Comparison of ENCODE assay signal across 9 cellular contexts in genomic region chr12:88325076-88325827, GRCh38.
DNase-seq lines count a peak whose midpoint lies in the region; ATAC-seq and TF ChIP-seq lines count a peak whose summit lies in the region.
"Had no signal": no experiment of that assay in that cellular context is flagged by ENCODE, and none has a peak within 500 bp of the region (broad histone marks: within the 10 kb centered on the region; RNA-seq: fewer than 3 reads in every experiment).

No MANE protein-coding gene starts in this region.

- no peak for TF ChIP-seq POLR2A in erythroblast (IDR thresholded peaks at IDR 0.05; ENCODE audit: low read length)

- intact Hi-C loops in left cardiac atrium (cut with DNase I): no loop called here
- intact Hi-C loops in sciatic nerve (cut with DNase I): no loop called here
- intact Hi-C loops in activated CD4-positive, alpha-beta T cell treated with anti-CD3 and anti-CD28 coated beads, Interleukin-2, amount 10 ng/mL, durations not matched to agents 24 days and 14 days (cut with micrococcal nuclease): no loop called here

- DNase-seq in ELR (ENCODE audit: low read depth): peak; percentile 96
- peak; percentile 78 for DNase-seq in amniotic stem cell (lab: John Stamatoyannopoulos, UW)
- no peak for DNase-seq in left cardiac atrium
- DNase-seq in sciatic nerve (ENCODE audit: low spot score): no peak
- no peak for DNase-seq in activated CD4-positive, alpha-beta T cell treated with anti-CD3 and anti-CD28 coated beads, Interleukin-2, amount 10 ng/mL, durations not matched to agents 24 days and 14 days
- no peak for DNase-seq in nucleus accumbens (lab: John Stamatoyannopoulos, UW)
- DNase-seq in erythroblast (lab: John Stamatoyannopoulos, UW): no peak
- DNase-seq in activated T-cell treated with anti-CD3 and anti-CD28 coated beads, Interleukin-2, amount 50 U/mL, for 72 hours: no peak
- DNase-seq: SHP77 had no signal

- H3K4me3 Mint-ChIP-seq in activated CD4-positive, alpha-beta T cell treated with anti-CD3 and anti-CD28 coated beads, Interleukin-2, amount 10 ng/mL, durations not matched to agents 24 days and 14 days: no peak overlapping the region
- H3K4me3 Mint-ChIP-seq in activated T-cell treated with anti-CD3 and anti-CD28 coated beads, Interleukin-2, amount 50 U/mL, for 72 hours: no peak overlapping the region

- H3K27me3 Mint-ChIP-seq in activated CD4-positive, alpha-beta T cell treated with anti-CD3 and anti-CD28 coated beads, Interleukin-2, amount 10 ng/mL, durations not matched to agents 24 days and 14 days: peaks cover 2% of the 10 kb centered on the region
- H3K27me3 Mint-ChIP-seq in activated T-cell treated with anti-CD3 and anti-CD28 coated beads, Interleukin-2, amount 50 U/mL, for 72 hours (ENCODE audit: low read depth): no peaks in the 10 kb centered on the region

- H3K27ac Mint-ChIP-seq in activated CD4-positive, alpha-beta T cell treated with anti-CD3 and anti-CD28 coated beads, Interleukin-2, amount 10 ng/mL, durations not matched to agents 24 days and 14 days: no peak overlapping the region
- H3K27ac Mint-ChIP-seq in activated T-cell treated with anti-CD3 and anti-CD28 coated beads, Interleukin-2, amount 50 U/mL, for 72 hours: no peak overlapping the region

- no peaks in the 10 kb centered on the region for H3K9me3 Mint-ChIP-seq in activated CD4-positive, alpha-beta T cell treated with anti-CD3 and anti-CD28 coated beads, Interleukin-2, amount 10 ng/mL, durations not matched to agents 24 days and 14 days
- H3K9me3 Mint-ChIP-seq in activated T-cell treated with anti-CD3 and anti-CD28 coated beads, Interleukin-2, amount 50 U/mL, for 72 hours: no peaks in the 10 kb centered on the region

- no peaks in the 10 kb centered on the region for H3K4me1 Mint-ChIP-seq in activated CD4-positive, alpha-beta T cell treated with anti-CD3 and anti-CD28 coated beads, Interleukin-2, amount 10 ng/mL, durations not matched to agents 24 days and 14 days
- H3K4me1 Mint-ChIP-seq in activated T-cell treated with anti-CD3 and anti-CD28 coated beads, Interleukin-2, amount 50 U/mL, for 72 hours (ENCODE audit: low read depth): no peaks in the 10 kb centered on the region

- ATAC-seq in left cardiac atrium (peak; percentile 47 to 94), sciatic nerve (peak; percentile 87)
- ATAC-seq in activated T-cell treated with anti-CD3 and anti-CD28 coated beads, Interleukin-2, amount 50 U/mL, for 72 hours (replicated peaks in 1 of 2): no peak

- no peaks in the 10 kb centered on the region for H3K36me3 Mint-ChIP-seq in activated CD4-positive, alpha-beta T cell treated with anti-CD3 and anti-CD28 coated beads, Interleukin-2, amount 10 ng/mL, durations not matched to agents 24 days and 14 days (ENCODE audit: low read depth)
- H3K36me3 Mint-ChIP-seq in activated T-cell treated with anti-CD3 and anti-CD28 coated beads, Interleukin-2, amount 50 U/mL, for 72 hours (ENCODE audit: insufficient read depth in 2 of 2): no peaks in the 10 kb centered on the region

Comparison
In these comparisons a context has a peak if more than half of its experiments do, and no peak if none do; other contexts are left out.
1. DNase-seq: peak in ELR (single experiment) and amniotic stem cell (single experiment); none in left cardiac atrium (single experiment), sciatic nerve (single experiment), activated CD4-positive, alpha-beta T cell treated with anti-CD3 and anti-CD28 coated beads, Interleukin-2, amount 10 ng/mL, durations not matched to agents 24 days and 14 days (single experiment), nucleus accumbens (0 of 56), erythroblast (0 of 2) and activated T-cell treated with anti-CD3 and anti-CD28 coated beads, Interleukin-2, amount 50 U/mL, for 72 hours (0 of 2).
2. ATAC-seq: peak in left cardiac atrium (2 of 2) and sciatic nerve (single experiment); none in activated T-cell treated with anti-CD3 and anti-CD28 coated beads, Interleukin-2, amount 50 U/mL, for 72 hours (0 of 2).